ENCODE assay signal across 2 cellular contexts in the genomic region with DNA sequence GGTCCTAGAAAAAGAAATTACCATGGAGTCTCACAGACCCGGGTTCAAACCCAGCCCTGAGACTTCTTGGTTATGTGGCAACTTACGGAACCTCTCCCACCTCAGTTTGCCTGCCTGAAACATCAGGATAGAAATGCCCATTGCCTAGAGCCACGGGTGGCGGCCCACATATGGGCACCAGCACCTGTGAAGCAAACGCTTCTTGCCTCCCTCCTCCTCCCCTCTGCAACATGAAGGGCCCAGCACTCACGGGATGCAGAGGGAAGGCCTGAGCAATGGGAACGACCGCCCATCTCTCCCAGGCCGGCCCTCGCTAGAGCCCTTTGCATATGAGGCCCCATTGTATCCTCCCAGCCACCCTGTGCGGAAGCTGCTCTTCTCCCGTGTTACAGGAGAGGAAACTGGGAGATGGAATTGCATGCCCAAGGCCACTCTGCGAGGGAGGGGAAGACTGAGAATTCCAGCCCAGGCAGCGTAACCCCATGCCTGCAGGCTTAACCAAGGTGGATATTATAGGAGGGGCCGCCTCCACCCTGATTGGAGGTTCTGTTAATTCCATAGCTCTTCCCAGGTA.
TF ChIP-seq lines count a peak whose summit lies in the region.

No MANE protein-coding gene starts in this region.

TF ChIP-seq in H1, 55 proteins besides CTCF, POLR2A, EP300 and RAD21:
- TF ChIP-seq TAF1 (IDR thresholded peaks at IDR 0.05; ENCODE audit: low read depth, low read length) (0 out of 2 replicates have a peak, but pooled peaks have one; percentile 15), EZH2 (IDR thresholded peaks at IDR 0.05; ENCODE audit: low read depth, low read length, severe bottlenecking) (no peak), SP2 (IDR thresholded peaks at IDR 0.05; ENCODE audit: low read length) (no peak), KDM1A (IDR thresholded peaks at IDR 0.05; ENCODE audit: borderline replicate concordance, low read length) (peak; percentile 62; the same call in 1 of the 2 replicates)
TF ChIP-seq in H1: peak in this region for 2.

TF ChIP-seq in HEK293T, 16 proteins besides CTCF, POLR2A, EP300 and RAD21:
- no peak for TF ChIP-seq CTBP1 (IDR thresholded peaks at IDR 0.05; ENCODE audit: borderline replicate concordance)
- TF ChIP-seq L3MBTL2 (conservative IDR thresholded peaks at IDR 0.05): no peak
- TF ChIP-seq TARDBP (IDR thresholded peaks at IDR 0.05): no peak
- TF ChIP-seq, protein P1, sequence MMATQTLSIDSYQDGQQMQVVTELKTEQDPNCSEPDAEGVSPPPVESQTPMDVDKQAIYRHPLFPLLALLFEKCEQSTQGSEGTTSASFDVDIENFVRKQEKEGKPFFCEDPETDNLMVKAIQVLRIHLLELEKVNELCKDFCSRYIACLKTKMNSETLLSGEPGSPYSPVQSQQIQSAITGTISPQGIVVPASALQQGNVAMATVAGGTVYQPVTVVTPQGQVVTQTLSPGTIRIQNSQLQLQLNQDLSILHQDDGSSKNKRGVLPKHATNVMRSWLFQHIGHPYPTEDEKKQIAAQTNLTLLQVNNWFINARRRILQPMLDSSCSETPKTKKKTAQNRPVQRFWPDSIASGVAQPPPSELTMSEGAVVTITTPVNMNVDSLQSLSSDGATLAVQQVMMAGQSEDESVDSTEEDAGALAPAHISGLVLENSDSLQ (IDR thresholded peaks at IDR 0.05): no peak
- no peak for TF ChIP-seq HDGF (IDR thresholded peaks at IDR 0.05; ENCODE audit: borderline replicate concordance)
- no peak for TF ChIP-seq BHLHE40 (IDR thresholded peaks at IDR 0.05; ENCODE audit: borderline replicate concordance)
- TF ChIP-seq LEF1 (IDR thresholded peaks at IDR 0.05; ENCODE audit: borderline replicate concordance): no peak
- TF ChIP-seq NFRKB (IDR thresholded peaks at IDR 0.05): no peak
